Comparison of ENCODE assay signal across 12 cellular contexts in the genomic region with DNA sequence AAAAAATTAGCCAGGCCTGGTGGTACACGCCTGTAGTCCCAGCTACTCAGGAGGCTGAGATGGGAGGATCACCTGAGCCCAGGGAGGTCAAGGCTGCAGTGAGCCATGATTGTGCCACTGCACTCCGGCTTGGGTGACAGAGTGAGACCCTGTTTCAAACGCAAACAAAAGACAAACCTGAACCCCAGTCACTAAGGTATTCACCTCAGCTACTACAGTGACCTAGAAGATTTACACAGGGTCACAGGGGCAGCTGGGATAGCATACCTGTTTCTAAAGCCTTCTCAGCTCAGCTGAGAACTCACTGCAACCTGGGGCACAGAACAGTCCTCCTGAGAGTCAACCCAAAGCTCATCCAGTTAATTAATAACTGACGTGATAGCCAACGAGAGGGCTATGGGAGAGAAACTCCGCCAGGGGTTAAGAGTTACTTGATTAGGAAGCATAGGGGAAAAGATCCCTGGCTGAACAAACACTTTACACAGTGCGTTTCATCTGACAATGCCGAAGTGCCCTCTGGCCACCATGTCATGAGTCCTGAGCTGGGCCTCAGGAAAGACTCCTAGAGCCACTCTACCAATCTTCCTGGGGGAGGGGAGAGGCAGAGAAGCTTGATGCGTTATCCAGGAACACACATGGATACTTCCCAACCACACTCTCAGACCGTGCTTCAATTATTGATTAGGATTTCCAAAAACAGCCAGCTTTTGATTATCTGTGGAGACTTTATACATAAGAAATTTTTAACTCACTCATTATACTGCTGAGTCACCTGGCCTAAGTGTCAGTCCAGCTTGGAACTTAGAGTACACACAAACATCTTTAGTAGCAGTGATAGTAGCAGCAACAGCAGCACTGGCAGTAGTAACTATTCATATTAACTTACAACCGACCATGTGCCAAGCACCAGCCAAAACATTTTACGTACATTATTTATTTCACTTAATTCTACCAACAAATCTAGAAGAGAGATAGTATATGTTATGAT. TPM values are rescaled to one million over a fixed set of nuclear protein-coding genes. Genes with fewer than 3 reads are reported as not detected.
DNase-seq lines count a peak whose midpoint lies in the region; ATAC-seq and TF ChIP-seq lines count a peak whose summit lies in the region.
"Had no signal": no experiment of that assay in that cellular context is flagged by ENCODE, and none has a peak within 500 bp of the region (broad histone marks: within the 10 kb centered on the region; RNA-seq: fewer than 3 reads in every experiment).

No MANE protein-coding gene starts in this region.

- H3K4me3 Mint-ChIP-seq in activated T-cell treated with anti-CD3 and anti-CD28 coated beads, Interleukin-2, amount 50 U/mL, for 24 hours = no peak overlapping the region
- H3K4me3 Mint-ChIP-seq in activated T-cell treated with anti-CD3 and anti-CD28 coated beads, Interleukin-2, amount 50 U/mL, for 72 hours = no peak overlapping the region
- no peak overlapping the region for H3K4me3 Mint-ChIP-seq in T-helper 17 cell
- H3K4me3 Mint-ChIP-seq in stimulated activated effector memory CD8-positive, alpha-beta T cell treated with anti-CD3 and anti-CD28 coated beads, Interleukin-12 subunit alpha, Interleukin-12 subunit beta, amount 100 ng/mL, for 72 hours = no peak overlapping the region

- peaks cover 84% of the 10 kb centered on the region for H3K4me1 Mint-ChIP-seq in activated T-cell treated with anti-CD3 and anti-CD28 coated beads, Interleukin-2, amount 50 U/mL, for 24 hours (ENCODE audit: low read depth)
- peaks cover 68% of the 10 kb centered on the region for H3K4me1 Mint-ChIP-seq in activated T-cell treated with anti-CD3 and anti-CD28 coated beads, Interleukin-2, amount 50 U/mL, for 72 hours (ENCODE audit: low read depth)
- peaks cover 38% of the 10 kb centered on the region for H3K4me1 Mint-ChIP-seq in T-helper 17 cell
- peaks cover 60% of the 10 kb centered on the region for H3K4me1 Mint-ChIP-seq in stimulated activated effector memory CD8-positive, alpha-beta T cell treated with anti-CD3 and anti-CD28 coated beads, Interleukin-12 subunit alpha, Interleukin-12 subunit beta, amount 100 ng/mL, for 72 hours

- no peak for ATAC-seq in activated T-cell treated with anti-CD3 and anti-CD28 coated beads, Interleukin-2, amount 50 U/mL, for 72 hours (replicated peaks in 1 of 2)
- ATAC-seq in T-helper 17 cell (no peak), SK-N-SH treated with all-trans-retinoic acid at 6 μM for 48 hours (no peak)
- ATAC-seq in stimulated activated effector memory CD8-positive, alpha-beta T cell treated with anti-CD3 and anti-CD28 coated beads, Interleukin-12 subunit alpha, Interleukin-12 subunit beta, amount 100 ng/mL, for 72 hours = no peak

- DNase-seq in activated T-cell treated with anti-CD3 and anti-CD28 coated beads, Interleukin-2, amount 50 U/mL, for 24 hours = no peak
- no peak for DNase-seq in activated T-cell treated with anti-CD3 and anti-CD28 coated beads, Interleukin-2, amount 50 U/mL, for 72 hours
- no peak for DNase-seq in T-helper 17 cell
- DNase-seq in iris pigment epithelial cell (ENCODE audit: low read depth) = peak; percentile 39
- no peak for DNase-seq in stimulated activated effector memory CD8-positive, alpha-beta T cell treated with anti-CD3 and anti-CD28 coated beads, Interleukin-12 subunit alpha, Interleukin-12 subunit beta, amount 100 ng/mL, for 72 hours (ENCODE audit: low spot score in 2 of 2)
- no peak for DNase-seq in middle frontal gyrus (ENCODE audit: extremely low spot score, low spot score)
- DNase-seq in NCI-H1092 treated with DMSO at 0.1 percent for 48 hours (lab: John Stamatoyannopoulos, UW) = no peak
- DNase-seq: EL, NCI-H1436, SHP77, uterus had no signal

- H3K27ac Mint-ChIP-seq in activated T-cell treated with anti-CD3 and anti-CD28 coated beads, Interleukin-2, amount 50 U/mL, for 24 hours = peak overlapping the region; percentile 41
- H3K27ac Mint-ChIP-seq in activated T-cell treated with anti-CD3 and anti-CD28 coated beads, Interleukin-2, amount 50 U/mL, for 72 hours = no peak overlapping the region
- H3K27ac Mint-ChIP-seq in T-helper 17 cell = peak overlapping the region; percentile 34
- peak overlapping the region; percentile 88 for H3K27ac Mint-ChIP-seq in stimulated activated effector memory CD8-positive, alpha-beta T cell treated with anti-CD3 and anti-CD28 coated beads, Interleukin-12 subunit alpha, Interleukin-12 subunit beta, amount 100 ng/mL, for 72 hours

- H3K36me3 Mint-ChIP-seq in activated T-cell treated with anti-CD3 and anti-CD28 coated beads, Interleukin-2, amount 50 U/mL, for 24 hours (ENCODE audit: low read depth) = peaks cover 49% of the 10 kb centered on the region
- H3K36me3 Mint-ChIP-seq in activated T-cell treated with anti-CD3 and anti-CD28 coated beads, Interleukin-2, amount 50 U/mL, for 72 hours (ENCODE audit: insufficient read depth in 2 of 2) = peaks cover 3 to 19% of the 10 kb centered on the region in 2 donors
- peaks cover 3% of the 10 kb centered on the region for H3K36me3 Mint-ChIP-seq in T-helper 17 cell (ENCODE audit: low read depth)
- H3K36me3 Mint-ChIP-seq in stimulated activated effector memory CD8-positive, alpha-beta T cell treated with anti-CD3 and anti-CD28 coated beads, Interleukin-12 subunit alpha, Interleukin-12 subunit beta, amount 100 ng/mL, for 72 hours = peaks cover 10% of the 10 kb centered on the region

- H3K27me3 Mint-ChIP-seq in activated T-cell treated with anti-CD3 and anti-CD28 coated beads, Interleukin-2, amount 50 U/mL, for 24 hours = no peaks in the 10 kb centered on the region
- no peaks in the 10 kb centered on the region for H3K27me3 Mint-ChIP-seq in activated T-cell treated with anti-CD3 and anti-CD28 coated beads, Interleukin-2, amount 50 U/mL, for 72 hours (ENCODE audit: low read depth)
- no peaks in the 10 kb centered on the region for H3K27me3 Mint-ChIP-seq in T-helper 17 cell

- H3K9me3 ChIP-seq in T-helper 17 cell (ENCODE audit: control insufficient read depth, low read length, poor library complexity, severe bottlenecking) = no peaks in the 10 kb centered on the region
- H3K9me3 ChIP-seq: uterus had no signal

- peaks cover 11% of the 10 kb centered on the region for H3K9me3 Mint-ChIP-seq in activated T-cell treated with anti-CD3 and anti-CD28 coated beads, Interleukin-2, amount 50 U/mL, for 24 hours
- peaks cover 0 to 2% of the 10 kb centered on the region in 2 donors for H3K9me3 Mint-ChIP-seq in activated T-cell treated with anti-CD3 and anti-CD28 coated beads, Interleukin-2, amount 50 U/mL, for 72 hours
- no peaks in the 10 kb centered on the region for H3K9me3 Mint-ChIP-seq in stimulated activated effector memory CD8-positive, alpha-beta T cell treated with anti-CD3 and anti-CD28 coated beads, Interleukin-12 subunit alpha, Interleukin-12 subunit beta, amount 100 ng/mL, for 72 hours

TF ChIP-seq in SK-N-SH treated with all-trans-retinoic acid at 6 μM for 48 hours, 23 proteins besides CTCF, POLR2A, EP300 and RAD21 (continues in another document):
- TF ChIP-seq CSDC2 (CRISPR knock-in tag; IDR thresholded peaks at IDR 0.05) (no peak), ISL1 (CRISPR knock-in tag; IDR thresholded peaks at IDR 0.05) (no peak), ZNF70 (CRISPR knock-in tag; IDR thresholded peaks at IDR 0.05) (no peak), ZC3H10 (CRISPR knock-in tag; IDR thresholded peaks at IDR 0.05) (no peak), ESRRG (CRISPR knock-in tag; IDR thresholded peaks at IDR 0.05) (no peak)
- TF ChIP-seq, protein P1, sequence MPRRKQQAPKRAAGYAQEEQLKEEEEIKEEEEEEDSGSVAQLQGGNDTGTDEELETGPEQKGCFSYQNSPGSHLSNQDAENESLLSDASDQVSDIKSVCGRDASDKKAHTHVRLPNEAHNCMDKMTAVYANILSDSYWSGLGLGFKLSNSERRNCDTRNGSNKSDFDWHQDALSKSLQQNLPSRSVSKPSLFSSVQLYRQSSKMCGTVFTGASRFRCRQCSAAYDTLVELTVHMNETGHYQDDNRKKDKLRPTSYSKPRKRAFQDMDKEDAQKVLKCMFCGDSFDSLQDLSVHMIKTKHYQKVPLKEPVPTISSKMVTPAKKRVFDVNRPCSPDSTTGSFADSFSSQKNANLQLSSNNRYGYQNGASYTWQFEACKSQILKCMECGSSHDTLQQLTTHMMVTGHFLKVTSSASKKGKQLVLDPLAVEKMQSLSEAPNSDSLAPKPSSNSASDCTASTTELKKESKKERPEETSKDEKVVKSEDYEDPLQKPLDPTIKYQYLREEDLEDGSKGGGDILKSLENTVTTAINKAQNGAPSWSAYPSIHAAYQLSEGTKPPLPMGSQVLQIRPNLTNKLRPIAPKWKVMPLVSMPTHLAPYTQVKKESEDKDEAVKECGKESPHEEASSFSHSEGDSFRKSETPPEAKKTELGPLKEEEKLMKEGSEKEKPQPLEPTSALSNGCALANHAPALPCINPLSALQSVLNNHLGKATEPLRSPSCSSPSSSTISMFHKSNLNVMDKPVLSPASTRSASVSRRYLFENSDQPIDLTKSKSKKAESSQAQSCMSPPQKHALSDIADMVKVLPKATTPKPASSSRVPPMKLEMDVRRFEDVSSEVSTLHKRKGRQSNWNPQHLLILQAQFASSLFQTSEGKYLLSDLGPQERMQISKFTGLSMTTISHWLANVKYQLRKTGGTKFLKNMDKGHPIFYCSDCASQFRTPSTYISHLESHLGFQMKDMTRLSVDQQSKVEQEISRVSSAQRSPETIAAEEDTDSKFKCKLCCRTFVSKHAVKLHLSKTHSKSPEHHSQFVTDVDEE (CRISPR knock-in tag; IDR thresholded peaks at IDR 0.05) = no peak
- TF ChIP-seq, protein P2, sequence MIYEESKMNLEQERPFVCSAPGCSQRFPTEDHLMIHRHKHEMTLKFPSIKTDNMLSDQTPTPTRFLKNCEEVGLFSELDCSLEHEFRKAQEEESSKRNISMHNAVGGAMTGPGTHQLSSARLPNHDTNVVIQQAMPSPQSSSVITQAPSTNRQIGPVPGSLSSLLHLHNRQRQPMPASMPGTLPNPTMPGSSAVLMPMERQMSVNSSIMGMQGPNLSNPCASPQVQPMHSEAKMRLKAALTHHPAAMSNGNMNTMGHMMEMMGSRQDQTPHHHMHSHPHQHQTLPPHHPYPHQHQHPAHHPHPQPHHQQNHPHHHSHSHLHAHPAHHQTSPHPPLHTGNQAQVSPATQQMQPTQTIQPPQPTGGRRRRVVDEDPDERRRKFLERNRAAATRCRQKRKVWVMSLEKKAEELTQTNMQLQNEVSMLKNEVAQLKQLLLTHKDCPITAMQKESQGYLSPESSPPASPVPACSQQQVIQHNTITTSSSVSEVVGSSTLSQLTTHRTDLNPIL (CRISPR knock-in tag; IDR thresholded peaks at IDR 0.05; ENCODE audit: low read depth) = no peak

RNA-seq across cellular contexts. Expression of a gene that starts 48.2 kb away (rescaled TPM):
- total RNA-seq in activated T-cell treated with anti-CD3 and anti-CD28 coated beads, Interleukin-2, amount 50 U/mL, for 72 hours = 100 to 1,000 TPM; 154 to 157 TPM
- 100 to 1,000 TPM; 116 to 117 TPM for total RNA-seq in T-helper 17 cell
